8 cellular contexts compared by ENCODE assay signal in the genomic region with DNA sequence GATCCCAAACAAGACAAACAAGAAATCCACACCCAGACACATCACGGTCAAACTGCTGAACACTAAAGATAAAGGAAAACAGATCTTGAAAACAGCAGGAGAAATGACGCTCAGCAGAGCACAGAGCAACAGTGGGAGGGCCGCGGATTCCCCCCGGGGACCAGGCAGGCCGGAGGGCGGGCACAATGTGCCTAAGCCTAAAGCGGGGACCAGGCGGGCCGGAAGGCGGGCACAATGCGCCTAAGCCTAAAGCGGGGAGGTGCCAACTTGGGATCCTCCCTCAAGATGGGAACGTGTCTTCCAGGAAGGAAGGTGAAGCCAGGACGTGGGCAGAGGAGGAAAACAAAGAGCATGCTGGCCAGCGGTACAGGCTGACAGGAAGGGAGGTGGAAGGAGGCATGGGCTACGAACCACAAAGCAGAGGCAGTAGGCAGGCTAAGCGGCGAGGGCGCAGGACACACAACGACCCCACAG. TPM values are rescaled to one million over a fixed set of nuclear protein-coding genes. Genes with fewer than 3 reads are reported as not detected.
DNase-seq lines count a peak whose midpoint lies in the region; ATAC-seq, FAIRE-seq and TF ChIP-seq lines count a peak whose summit lies in the region.

No MANE protein-coding gene starts in this region.

- in situ Hi-C loops in K562 (cut with MboI) = no loop called here

- H3K36me3 ChIP-seq in K562 (ENCODE audit: control insufficient read depth, insufficient read depth, low read length) (peaks cover 7% of the 10 kb centered on the region; the same call in 1 of the 3 replicates), suprapubic skin (peaks cover 19% of the 10 kb centered on the region)

- POLR2A ChIA-PET in K562 (lab: Yijun Ruan, JAX) = interaction anchor here (1.1 to 1.4 kb wide), 3 partner anchors 11 to 53 kb away, joined by 3 to 5 read pairs (median 4); no protein-coding TSS in a partner anchor

- H3K27ac ChIP-seq in C4-2B = peak overlapping the region; percentile 19; the same call in 1 of the 2 replicates
- peak overlapping the region; percentile 51; the same call in 2 of the 3 replicates for H3K27ac ChIP-seq in K562 (ENCODE audit: extremely low read depth, low read depth, low read length)
- H3K27ac ChIP-seq in suprapubic skin = peak overlapping the region; percentile 7

- DNase-seq in GM19240 (ENCODE audit: insufficient read length, low spot score) = peak; percentile 51
- DNase-seq in HT-29 (ENCODE audit: low spot score) = peak; percentile 77
- DNase-seq in K562 (ENCODE audit: extremely low read depth in 1 of 4, low spot score in 3 of 4) = peak; percentile 70 to 73 (median 72)
- peak; percentile 23 for DNase-seq in iris pigment epithelial cell (ENCODE audit: low read depth)
- peak in 1 of 2 donors; percentile 81 for DNase-seq in suprapubic skin (ENCODE audit: low spot score in 2 of 2)
- no peak for DNase-seq in HTR-8/SVneo (ENCODE audit: insufficient read length, low spot score)
- no peak for DNase-seq in DMS53 treated with DMSO at 0.1 percent for 48 hours (lab: John Stamatoyannopoulos, UW; ENCODE audit: unreplicated experiment)

- CTCF ChIA-PET in K562 (lab: Yijun Ruan, JAX; ENCODE audit: low intra/inter-chr PET ratio) = interaction anchor here (0.6 kb wide), 1 partner anchor 15 kb away, joined by 3 read pairs; no protein-coding TSS in a partner anchor

- intact Hi-C loops in K562 (cut with micrococcal nuclease) = loop anchor here (1.0 kb wide), 1 partner anchor 30 kb away; no protein-coding TSS in a partner anchor

- no TSS peak for BruUV-seq in K562 (replicated peaks; lab: Mats Ljungman, UMichigan)

- no peaks in the 10 kb centered on the region for H3K9me1 ChIP-seq in K562 (ENCODE audit: control insufficient read depth, insufficient read depth, low read length)

- peak overlapping the region; percentile 32 for H3K4me3 ChIP-seq in K562
- H3K4me3 ChIP-seq in suprapubic skin = no peak overlapping the region

- FAIRE-seq in K562 (lab: Jason Lieb, UNC) (no peak), HTR-8/SVneo (lab: Jason Lieb, UNC) (no peak)

- peak overlapping the region; percentile 84 for H3K4me2 ChIP-seq in K562 (ENCODE audit: insufficient read depth, low read length)

- 9% methylated on average over 16 of the region's 21 CpGs for WGBS in K562 (ENCODE audit: insufficient coverage, low coverage, missing lambda C conversion rate)
- WGBS in suprapubic skin = 24% methylated on average over 15 of the region's 21 CpGs

- ATAC-seq in K562 = peak; percentile 89

- H3K4me1 ChIP-seq in K562 (replicated peaks in 1 of 2; ENCODE audit: control insufficient read depth in 2 of 2, insufficient read depth in 2 of 2, low read length in 2 of 2) = peaks cover 17 to 33% of the 10 kb centered on the region in 2 experiments
- peaks cover 58% of the 10 kb centered on the region for H3K4me1 ChIP-seq in suprapubic skin

- TF ChIP-seq POLR2A in K562 (conservative IDR thresholded peaks at IDR 0.05) (no peak), suprapubic skin (IDR thresholded peaks at IDR 0.05) (no peak)

- H3K9ac ChIP-seq in K562 (ENCODE audit: insufficient read depth in 1 of 2, low read depth in 2 of 2, low read length in 2 of 2) = peak overlapping the region; percentile 39 to 85

- H3K79me2 ChIP-seq in K562 (ENCODE audit: control insufficient read depth, insufficient read depth, low read length) = peaks cover 32% of the 10 kb centered on the region

- peaks cover 24% of the 10 kb centered on the region; the same call in 1 of the 2 replicates for H4K20me1 ChIP-seq in K562 (replicated peaks; ENCODE audit: control insufficient read depth, insufficient read depth, low read length)

- H3K27me3 ChIP-seq in K562 (ENCODE audit: control insufficient read depth in 2 of 2, insufficient read depth in 2 of 2, low read length in 2 of 2) (no peaks in the 10 kb centered on the region), suprapubic skin (no peaks in the 10 kb centered on the region)

- no peaks in the 10 kb centered on the region for H3K9me3 ChIP-seq in K562 (replicated peaks; ENCODE audit: control insufficient read depth, insufficient read depth, low read depth, low read length)
- H3K9me3 ChIP-seq in suprapubic skin = no peaks in the 10 kb centered on the region

- TF ChIP-seq RAD21 in K562 (CRISPR knock-in tag; conservative IDR thresholded peaks at IDR 0.05 in 1 of 2, IDR thresholded peaks at IDR 0.05 in 1 of 2) = no peak

- H2AFZ ChIP-seq in K562 (ENCODE audit: low read depth, low read length) = peak overlapping the region; percentile 72

- TF ChIP-seq EP300 in K562 (IDR thresholded peaks at IDR 0.05; ENCODE audit: low read length) (no peak), suprapubic skin (IDR thresholded peaks at IDR 0.05) (no peak)

- TF ChIP-seq CTCF in C4-2B (conservative IDR thresholded peaks at IDR 0.05) (no peak), K562 (IDR thresholded peaks at IDR 0.05 in 2 of 3, conservative IDR thresholded peaks at IDR 0.05 in 1 of 3; ENCODE audit: insufficient read depth in 2 of 3, low read depth in 1 of 3, low read length in 3 of 3) (no peak), suprapubic skin (IDR thresholded peaks at IDR 0.05) (no peak)

TF ChIP-seq in K562, 482 proteins besides CTCF, POLR2A, EP300 and RAD21 (continues in another document):
- no peak for TF ChIP-seq DPF2 (IDR thresholded peaks at IDR 0.05)
- no peak for TF ChIP-seq ATF1 (CRISPR knock-in tag; IDR thresholded peaks at IDR 0.05)
- TF ChIP-seq ATF1 (tag; IDR thresholded peaks at IDR 0.05) = peak; percentile 36; the same call in 1 of the 2 replicates
- peak; percentile 36; the same call in 1 of the 2 replicates for TF ChIP-seq TCF3 (CRISPR knock-in tag; IDR thresholded peaks at IDR 0.05)
- TF ChIP-seq TEAD4 (IDR thresholded peaks at IDR 0.05; ENCODE audit: low read length) = 0 out of 2 replicates have a peak, but pooled peaks have one; percentile 14
- TF ChIP-seq TEAD4 (CRISPR knock-in tag; IDR thresholded peaks at IDR 0.05; ENCODE audit: borderline replicate concordance) = no peak
- peak; percentile 54 for TF ChIP-seq ARID1B (IDR thresholded peaks at IDR 0.05)
- TF ChIP-seq ILK (tag; IDR thresholded peaks at IDR 0.05; ENCODE audit: borderline replicate concordance, low read depth) = no peak
- no peak for TF ChIP-seq ZNF561 (CRISPR knock-in tag; conservative IDR thresholded peaks at IDR 0.05)
- TF ChIP-seq, protein P1, sequence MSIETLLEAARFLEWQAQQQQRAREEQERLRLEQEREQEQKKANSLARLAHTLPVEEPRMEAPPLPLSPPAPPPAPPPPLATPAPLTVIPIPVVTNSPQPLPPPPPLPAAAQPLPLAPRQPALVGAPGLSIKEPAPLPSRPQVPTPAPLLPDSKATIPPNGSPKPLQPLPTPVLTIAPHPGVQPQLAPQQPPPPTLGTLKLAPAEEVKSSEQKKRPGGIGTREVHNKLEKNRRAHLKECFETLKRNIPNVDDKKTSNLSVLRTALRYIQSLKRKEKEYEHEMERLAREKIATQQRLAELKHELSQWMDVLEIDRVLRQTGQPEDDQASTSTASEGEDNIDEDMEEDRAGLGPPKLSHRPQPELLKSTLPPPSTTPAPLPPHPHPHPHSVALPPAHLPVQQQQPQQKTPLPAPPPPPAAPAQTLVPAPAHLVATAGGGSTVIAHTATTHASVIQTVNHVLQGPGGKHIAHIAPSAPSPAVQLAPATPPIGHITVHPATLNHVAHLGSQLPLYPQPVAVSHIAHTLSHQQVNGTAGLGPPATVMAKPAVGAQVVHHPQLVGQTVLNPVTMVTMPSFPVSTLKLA (conservative IDR thresholded peaks at IDR 0.05) = peak; percentile 73 to 89
- TF ChIP-seq ZBTB9 (CRISPR knock-in tag; IDR thresholded peaks at IDR 0.05) = no peak
- TF ChIP-seq ZNF121 (CRISPR knock-in tag; conservative IDR thresholded peaks at IDR 0.05) = no peak
- TF ChIP-seq HDAC1 (IDR thresholded peaks at IDR 0.05) = peak in 1 of 2 experiments; percentile 79; a peak in 2 of 4 replicates
- no peak for TF ChIP-seq ZFPM2 (CRISPR knock-in tag; IDR thresholded peaks at IDR 0.05)

RNA-seq across cellular contexts. Expression of gene CYFIP1, which starts 31.1 kb away (rescaled TPM):
- 193 and 215 TPM in 2 replicates for total RNA-seq in HT-29 (2014; rRNA removed; shearing (Covaris generic))
- total RNA-seq in K562 (2011; cell fraction: chromatin; rRNA removed; ENCODE audit: low replicate concordance) = 71.4 and 94.0 TPM in 2 replicates
- total RNA-seq in K562 (2011; cell fraction: nucleolus; rRNA removed) = 39.1 and 52.5 TPM in 2 replicates
- 51.9 and 52.3 TPM in 2 replicates for total RNA-seq in K562 (2011; cell fraction: nucleoplasm; rRNA removed)
- total RNA-seq in K562 (2014; rRNA removed) = 32.1 and 46.2 TPM in 2 replicates
- total RNA-seq in K562 (2014; rRNA removed; fragmentation: Illumina TruSeq; extraction: Trizol) = 24.0 and 27.4 TPM in 2 replicates
- total RNA-seq in K562 (2015; rRNA removed; fragmentation: Illumina TruSeq; extraction: Trizol) = 27.0 and 31.4 TPM in 2 replicates
- 58.1 and 59.8 TPM in 2 replicates for total RNA-seq in K562 (2021)
- polyA plus RNA-seq in K562 (2011; rRNA removed) = 42.7 and 45.8 TPM in 2 replicates
- polyA plus RNA-seq in K562 (2011; cell fraction: cytosol; rRNA removed) = 56.3 and 68.6 TPM in 2 replicates
- polyA plus RNA-seq in K562 (2011; cell fraction: nucleus; rRNA removed) = 78.3 and 80.7 TPM in 2 replicates
- 32.8 and 39.6 TPM in 2 replicates for polyA plus RNA-seq in K562 (2012)
- 28.3 and 31.8 TPM in 2 replicates for polyA plus RNA-seq in K562 (2014; fragmentation: Illumina TruSeq; extraction: Trizol)
- polyA plus RNA-seq in K562 (2014; fragmentation: Nextera tagmentation; extraction: Ambion mirVana) = 1 to 10 TPM; 3.8 to 6.6 TPM
- polyA plus RNA-seq in K562 (2014; rRNA removed) = 28.0 and 31.2 TPM in 2 replicates
- 76.4 and 89.0 TPM in 2 replicates for polyA minus RNA-seq in K562 (2011; rRNA and poly(A)+ RNA removed)
- 20.4 and 23.9 TPM in 2 replicates for polyA minus RNA-seq in K562 (2011; cell fraction: cytosol; rRNA and poly(A)+ RNA removed)
- 20.5 and 32.2 TPM in 2 replicates for polyA minus RNA-seq in K562 (2011; cell fraction: nucleus; rRNA and poly(A)+ RNA removed)
- 100 to 1,000 TPM in 2 of 4 donors, 10 to 100 TPM in 2; 77.5 to 106 (median 99.4) TPM for total RNA-seq in suprapubic skin

Comparison
In these comparisons a context has a peak if more than half of its experiments do, and no peak if none do; other contexts are left out.
1. DNase-seq: peak in GM19240 (single experiment), HT-29 (single experiment), K562 (4 of 4) and iris pigment epithelial cell (single experiment); none in HTR-8/SVneo (single experiment) and DMS53 treated with DMSO at 0.1 percent for 48 hours (single experiment).
2. Peak in every context shown above with its lines, with median percentiles within 50 percentile points of each other: H3K27ac ChIP-seq.